2 cellular contexts compared by ENCODE assay signal in genomic region chr2:96399342-96400048, GRCh38.
A peak's percentile ranks its signal among the peaks of the same experiment; 100 is the strongest.
TF ChIP-seq lines count a peak whose summit lies in the region.

No MANE protein-coding gene starts in this region.

TF ChIP-seq in HepG2, 621 proteins besides CTCF, POLR2A, EP300 and RAD21:
- TF ChIP-seq ZNF207 (IDR thresholded peaks at IDR 0.05; ENCODE audit: borderline replicate concordance) (0 out of 2 replicates have a peak, but pooled peaks have one; percentile 50), IKZF1 (IDR thresholded peaks at IDR 0.05) (peak; percentile 72; the same call in 1 of the 2 replicates), SKI (IDR thresholded peaks at IDR 0.05; ENCODE audit: partially characterized antibody) (no peak), FOXP1 (IDR thresholded peaks at IDR 0.05) (peak; percentile 5; the same call in 1 of the 2 replicates), FOXP1 (CRISPR knock-in tag; IDR thresholded peaks at IDR 0.05) (no peak), ZNF646 (CRISPR knock-in tag; IDR thresholded peaks at IDR 0.05) (0 out of 2 replicates have a peak, but pooled peaks have one; percentile 44), NBN (conservative IDR thresholded peaks at IDR 0.05) (0 out of 2 replicates have a peak, but pooled peaks have one; percentile 24), MTA3 (CRISPR knock-in tag; IDR thresholded peaks at IDR 0.05) (no peak), ZMAT3 (CRISPR knock-in tag; conservative IDR thresholded peaks at IDR 0.05) (no peak)

TF ChIP-seq in K562, 482 proteins besides CTCF, POLR2A, EP300 and RAD21:
- TF ChIP-seq PCBP2 (IDR thresholded peaks at IDR 0.05; ENCODE audit: low read depth, low read length, poor library complexity, severe bottlenecking) (no peak), NCOR1 (IDR thresholded peaks at IDR 0.05) (0 out of 2 replicates have a peak, but pooled peaks have one; percentile 15), CGGBP1 (CRISPR knock-in tag; IDR thresholded peaks at IDR 0.05) (no peak), ZBTB1 (CRISPR knock-in tag; IDR thresholded peaks at IDR 0.05; ENCODE audit: borderline replicate concordance, low read depth) (no peak), RBM25 (IDR thresholded peaks at IDR 0.05; ENCODE audit: low read depth, low read length, severe bottlenecking) (no peak), KDM1A (IDR thresholded peaks at IDR 0.05) (0 out of 4 replicates have a peak, but pooled peaks of 1 of the 2 experiments have one; percentile 12), MCM7 (IDR thresholded peaks at IDR 0.05) (no peak), ZNF165 (CRISPR knock-in tag; IDR thresholded peaks at IDR 0.05; ENCODE audit: borderline replicate concordance) (no peak), MLLT1 (IDR thresholded peaks at IDR 0.05) (0 out of 4 replicates have a peak, but pooled peaks of 1 of the 2 experiments have one; percentile 42), PBX2 (CRISPR knock-in tag; IDR thresholded peaks at IDR 0.05; ENCODE audit: low read depth) (no peak), PBX2 (tag; conservative IDR thresholded peaks at IDR 0.05; ENCODE audit: low read depth) (no peak)
